Comparison of ENCODE assay signal across 8 cellular contexts in the genomic region with DNA sequence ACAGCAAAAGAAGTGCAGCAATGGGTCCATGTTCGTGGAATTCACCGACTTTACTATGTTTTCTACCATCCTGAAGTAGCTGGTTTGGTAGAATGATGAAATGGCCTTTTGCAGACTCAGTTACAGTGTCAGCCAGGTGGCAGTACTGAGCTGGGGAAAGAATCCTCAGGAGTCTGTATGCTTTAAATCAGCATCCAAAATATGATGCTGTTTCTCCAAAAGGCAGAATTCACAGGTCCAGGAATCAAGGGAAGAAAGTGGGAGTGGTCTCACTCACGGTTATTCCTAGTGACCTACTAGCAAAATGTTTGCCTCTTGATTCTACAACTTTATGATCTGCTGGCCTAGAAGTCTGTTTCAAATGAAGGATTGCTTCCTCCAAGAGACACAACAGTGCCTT.
A peak's percentile ranks its signal among the peaks of the same experiment; 100 is the strongest.
DNase-seq lines count a peak whose midpoint lies in the region; ATAC-seq and TF ChIP-seq lines count a peak whose summit lies in the region.
"Not testable (repeated sequence)": the region's sequence is repeated elsewhere in the genome, so short reads cannot be mapped to it uniquely, and the experiment has no call there.

No MANE protein-coding gene starts in this region.

- H3F3A ChIP-seq in PC-3 (ENCODE audit: low read length, unreplicated experiment) = not testable (repeated sequence)

- not testable (repeated sequence) for H2AFZ ChIP-seq in PC-3 (ENCODE audit: low read length)

- H3K4me3 ChIP-seq in GM12864 (ENCODE audit: low read depth, low read length); PC-3 (ENCODE audit: low read length); astrocyte of the spinal cord (ENCODE audit: low read depth, low read length); esophagus muscularis mucosa: not testable (repeated sequence)

- not testable (repeated sequence) for H3K27me3 ChIP-seq in PC-3 (ENCODE audit: low read length); esophagus muscularis mucosa

- not testable (repeated sequence) for H3K27ac ChIP-seq in PC-3 (ENCODE audit: low read length); esophagus muscularis mucosa (replicated peaks in 1 of 4)

- H3K79me2 ChIP-seq in PC-3 (ENCODE audit: low read length) = not testable (repeated sequence)

- TF ChIP-seq POLR2A in esophagus muscularis mucosa (IDR thresholded peaks at IDR 0.05; ENCODE audit: low read depth) = not testable (repeated sequence)

- H3K4me1 Mint-ChIP-seq in progenitor cell of endocrine pancreas (ENCODE audit: low read depth) = not testable (repeated sequence)

- not testable (repeated sequence) for H3K4me2 ChIP-seq in PC-3 (ENCODE audit: low read length)

- TF ChIP-seq CTCF in GM12864 (IDR thresholded peaks at IDR 0.05; ENCODE audit: low read depth, low read length, missing control alignments) = peak; percentile 59
- TF ChIP-seq CTCF in PC-3 (conservative IDR thresholded peaks at IDR 0.05; ENCODE audit: low read depth, low read length) = peak; percentile 26; the same call in 1 of the 2 replicates
- TF ChIP-seq CTCF in astrocyte of the spinal cord (IDR thresholded peaks at IDR 0.05; ENCODE audit: low read depth, low read length) = peak; percentile 37
- TF ChIP-seq CTCF in esophagus muscularis mucosa (IDR thresholded peaks at IDR 0.05) = peak in 2 of 3 experiments; percentile 47 to 49
- TF ChIP-seq CTCF in progenitor cell of endocrine pancreas (IDR thresholded peaks at IDR 0.05; ENCODE audit: unreplicated experiment) = peak; percentile 37

- H3K9me3 Mint-ChIP-seq in progenitor cell of endocrine pancreas (ENCODE audit: low read depth) = not testable (repeated sequence)

- not testable (repeated sequence) for H3K36me3 ChIP-seq in PC-3 (ENCODE audit: low read depth, low read length); esophagus muscularis mucosa

- not testable (repeated sequence) for H3K9ac ChIP-seq in PC-3 (ENCODE audit: low read length)

- H3K36me3 Mint-ChIP-seq in progenitor cell of endocrine pancreas (ENCODE audit: insufficient read depth) = not testable (repeated sequence)

- BruUV-seq in PC-3 (replicated peaks; lab: Mats Ljungman, UMichigan) = not testable (repeated sequence)

- CTCF ChIA-PET in PC-3 (lab: Charles Lee) = not testable (repeated sequence)

- not testable (repeated sequence) for ATAC-seq in PC-3

- not testable (repeated sequence) for TF ChIP-seq EP300 in Ishikawa (IDR thresholded peaks at IDR 0.05; ENCODE audit: borderline replicate concordance); esophagus muscularis mucosa (IDR thresholded peaks at IDR 0.05)

- WGBS in esophagus muscularis mucosa = 54% methylated on average over 3 of the region's 3 CpGs

- peak; percentile 37 for TF ChIP-seq RAD21 in Ishikawa (IDR thresholded peaks at IDR 0.05; ENCODE audit: low read depth)

- intact Hi-C loops in PC-3 (cut with micrococcal nuclease); esophagus muscularis mucosa (cut with DNase I): not testable (repeated sequence)

- POLR2A ChIA-PET in PC-3 (lab: Charles Lee; ENCODE audit: unreplicated experiment) = not testable (repeated sequence)

- DNase-seq in AML-193 (lab: John Stamatoyannopoulos, UW) (peak; percentile 0 to 5), inferior parietal cortex (ENCODE audit: extremely low spot score) (peak; percentile 28)
- DNase-seq in GM12864 (ENCODE audit: low read depth); PC-3; astrocyte of the spinal cord (ENCODE audit: low read depth, low spot score); esophagus muscularis mucosa (ENCODE audit: extremely low spot score); progenitor cell of endocrine pancreas (ENCODE audit: low spot score, unreplicated experiment): not testable (repeated sequence)

- not testable (repeated sequence) for H3K9me2 ChIP-seq in PC-3 (replicated peaks; ENCODE audit: low read length)

- H3K4me1 ChIP-seq in PC-3 (ENCODE audit: insufficient read depth, low read length); esophagus muscularis mucosa: not testable (repeated sequence)

- not testable (repeated sequence) for H3K4me3 Mint-ChIP-seq in progenitor cell of endocrine pancreas (ENCODE audit: low read depth)

- not testable (repeated sequence) for H4K20me1 ChIP-seq in PC-3 (ENCODE audit: low read length)

- H3K27ac Mint-ChIP-seq in progenitor cell of endocrine pancreas = not testable (repeated sequence)

- H3K27me3 Mint-ChIP-seq in progenitor cell of endocrine pancreas = not testable (repeated sequence)

- in situ Hi-C loops in astrocyte of the spinal cord (cut with HindIII; ENCODE audit: low sequenced_read_pairs) = not testable (repeated sequence)

- H3K9me3 ChIP-seq in PC-3 (ENCODE audit: low read length); esophagus muscularis mucosa: not testable (repeated sequence)
